ENCODE assay signal across 21 cellular contexts in the genomic region with DNA sequence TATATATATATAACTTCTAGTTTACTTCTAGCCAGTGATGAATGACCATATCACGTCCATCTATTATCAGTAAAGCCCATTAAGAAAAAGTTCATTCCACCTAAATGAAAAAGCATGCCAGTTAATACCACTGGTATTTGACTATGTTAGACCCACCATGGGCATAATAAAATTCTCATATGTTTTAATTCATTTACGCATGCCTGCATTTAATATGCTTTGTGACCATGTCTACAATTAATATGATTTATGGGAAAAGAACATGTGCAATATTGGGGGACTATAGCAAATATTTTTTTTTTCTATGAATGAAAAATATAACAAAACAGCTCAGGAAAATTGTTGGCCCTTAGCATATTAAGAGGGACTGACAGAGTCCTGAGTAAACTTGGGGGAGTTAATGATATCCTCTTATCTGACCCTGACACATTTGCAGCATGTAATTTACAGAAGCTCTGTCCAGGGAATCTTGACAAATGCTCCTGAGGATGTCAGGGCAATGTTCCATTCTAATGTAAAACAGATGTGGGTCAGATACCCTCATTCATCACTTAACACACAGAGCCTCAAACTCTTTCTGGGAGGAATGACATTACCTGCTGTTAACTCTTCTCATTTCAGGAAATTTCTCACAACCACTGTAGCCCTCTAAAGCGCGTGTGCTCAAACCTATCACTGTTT.
A peak's percentile ranks its signal among the peaks of the same experiment; 100 is the strongest.
DNase-seq lines count a peak whose midpoint lies in the region; ATAC-seq lines count a peak whose summit lies in the region.
"Had no signal": no experiment of that assay in that cellular context is flagged by ENCODE, and none has a peak within 500 bp of the region (broad histone marks: within the 10 kb centered on the region; RNA-seq: fewer than 3 reads in every experiment).

No MANE protein-coding gene starts in this region.

- H3K9me3 ChIP-seq in SK-N-MC (ENCODE audit: low read depth, low read length) = no peaks in the 10 kb centered on the region
- H3K9me3 ChIP-seq: A549, SJCRH30 had no signal

- peak; percentile 25 for DNase-seq in EL
- peak; percentile 69 for DNase-seq in NCI-H1048 (lab: John Stamatoyannopoulos, UW)
- no peak for DNase-seq in SK-N-MC (ENCODE audit: low read depth, low spot score)
- DNase-seq in left kidney (ENCODE audit: low read depth, low spot score) = peak; percentile 61
- DNase-seq: CD4-positive, CD25-positive, alpha-beta regulatory T cell; DMS 273 treated with DMSO at 0.1 percent for 48 hours; DMS79 treated with DMSO at 0.1 percent for 48 hours; GM23248; H9; NCI-H1694 treated with DMSO at 0.1 percent for 48 hours; NCI-H2081 treated with DMSO at 0.1 percent for 48 hours; NCI-H2171 treated with DMSO at 0.1 percent for 48 hours; NCI-H510A; NCI-H748 treated with DMSO at 0.1 percent for 48 hours had no signal

- ATAC-seq in HG03025 (IDR thresholded peaks at IDR 0.05; ENCODE audit: low FRiP score, unreplicated experiment) (no peak), HG02870 (IDR thresholded peaks at IDR 0.05; ENCODE audit: unreplicated experiment) (no peak), HG02642 (IDR thresholded peaks at IDR 0.05; ENCODE audit: poor library complexity, unreplicated experiment) (no peak), HG02798 (IDR thresholded peaks at IDR 0.05; ENCODE audit: poor library complexity, unreplicated experiment) (no peak)
- ATAC-seq: A549 had no signal

- H3K9ac ChIP-seq in SK-N-MC (ENCODE audit: insufficient read length) = peak overlapping the region; percentile 49
- H3K9ac ChIP-seq: GM23248, KMS-11 had no signal

- peaks cover 15% of the 10 kb centered on the region for H3K36me3 ChIP-seq in SK-N-MC (ENCODE audit: insufficient read depth, low read length)

- H3K27ac ChIP-seq in SK-N-MC = peak overlapping the region; percentile 94
- H3K27ac ChIP-seq: A549, GM23248, KMS-11, SJCRH30 had no signal

- H3K4me3 ChIP-seq in SK-N-MC = peak overlapping the region; percentile 65
- H3K4me3 ChIP-seq: A549, GM23248, SJCRH30 had no signal
